In the genomic region with DNA sequence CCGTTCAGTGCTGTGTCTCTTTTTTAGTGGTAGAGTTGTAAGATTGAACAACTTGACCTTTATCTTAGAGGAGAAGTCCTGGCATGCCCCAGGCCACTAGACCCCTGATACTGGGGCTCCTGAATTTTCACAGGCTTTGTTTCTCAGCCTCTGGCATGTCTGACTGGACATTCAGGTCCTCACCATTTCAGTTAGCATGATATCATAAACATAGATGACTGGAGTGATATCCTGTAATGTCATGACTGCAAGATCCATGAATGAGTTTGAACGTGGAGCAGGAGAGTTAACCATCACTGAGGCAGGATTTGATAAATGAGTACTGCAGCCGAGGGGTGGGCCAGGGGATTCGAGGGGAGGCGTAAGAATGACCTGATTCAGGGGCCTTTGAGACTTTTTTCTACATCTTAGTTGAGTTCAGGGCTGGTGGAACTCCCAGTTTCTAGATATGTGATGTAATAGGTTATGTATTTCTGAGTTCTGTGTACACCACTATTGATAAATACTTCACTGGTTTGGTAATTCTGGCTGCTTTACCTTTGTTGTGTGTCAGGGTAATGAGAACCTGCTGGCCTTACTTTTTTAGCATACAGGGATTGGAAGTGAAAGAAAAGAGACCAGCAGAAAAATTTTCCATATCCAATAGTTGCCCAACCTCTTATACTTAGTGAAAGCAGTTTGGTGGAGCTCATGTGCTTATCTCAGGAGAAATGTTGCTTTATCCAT, we compare ENCODE assay signal across 16 cellular contexts.
"Had no signal": no experiment of that assay in that cellular context is flagged by ENCODE, and none has a peak within 500 bp of the region (broad histone marks: within the 10 kb centered on the region; RNA-seq: fewer than 3 reads in every experiment).

No MANE protein-coding gene starts in this region.

- H3K9me3 Mint-ChIP-seq: activated CD4-positive, alpha-beta T cell treated with anti-CD3 and anti-CD28 coated beads, Interleukin-2, amount 10 ng/mL, durations not matched to agents 24 days and 14 days; neural progenitor cell had no signal

- H3K4me3 Mint-ChIP-seq: activated CD4-positive, alpha-beta T cell treated with anti-CD3 and anti-CD28 coated beads, Interleukin-2, amount 10 ng/mL, durations not matched to agents 24 days and 14 days; activated CD8-positive, alpha-beta T cell treated with anti-CD3 and anti-CD28 coated beads, Interleukin-2, amount 10 ng/mL, durations not matched to agents 7 days and 5 days; neural progenitor cell had no signal

- H3K27me3 Mint-ChIP-seq: activated CD4-positive, alpha-beta T cell treated with anti-CD3 and anti-CD28 coated beads, Interleukin-2, amount 10 ng/mL, durations not matched to agents 24 days and 14 days had no signal

- H3K27ac Mint-ChIP-seq: activated CD4-positive, alpha-beta T cell treated with anti-CD3 and anti-CD28 coated beads, Interleukin-2, amount 10 ng/mL, durations not matched to agents 24 days and 14 days; activated CD8-positive, alpha-beta T cell treated with anti-CD3 and anti-CD28 coated beads, Interleukin-2, amount 10 ng/mL, durations not matched to agents 7 days and 5 days; neural progenitor cell had no signal

- ATAC-seq: activated CD8-positive, alpha-beta T cell treated with anti-CD3 and anti-CD28 coated beads, Interleukin-2, amount 10 ng/mL, durations not matched to agents 7 days and 5 days; lower lobe of right lung; stimulated activated naive CD8-positive, alpha-beta T cell treated with anti-CD3 and anti-CD28 coated beads, Interleukin-15, Interleukin-2, amounts not matched to agents 100 U/mL and 50 U/mL, for 24 hours had no signal

- DNase-seq: activated CD4-positive, alpha-beta T cell treated with anti-CD3 and anti-CD28 coated beads, Interleukin-2, amount 10 ng/mL, durations not matched to agents 24 days and 14 days; activated CD4-positive, CD25-positive, alpha-beta regulatory T cell; activated CD8-positive, alpha-beta memory T cell treated with anti-CD3 and anti-CD28 coated beads, Interleukin-2, amount 50 U/mL, for 4 hours; activated CD8-positive, alpha-beta T cell treated with anti-CD3 and anti-CD28 coated beads, Interleukin-2, amount 10 ng/mL, durations not matched to agents 7 days and 5 days; activated gamma-delta T cell treated with Interleukin-2 at 50 U/mL for 16 hours; dorsolateral prefrontal cortex; erythroblast; lower lobe of right lung; midbrain; stimulated activated CD4-positive, alpha-beta T cell treated with anti-CD3 and anti-CD28 coated beads, Interleukin-15, amount 100 ng/mL, for 24 hours; stimulated activated CD4-positive, alpha-beta T cell treated with anti-CD3 and anti-CD28 coated beads, Interleukin-4, amount 100 ng/mL, for 4 hours; stimulated activated CD8-positive, alpha-beta memory T cell treated with anti-CD3 and anti-CD28 coated beads, Interleukin-4, amount 100 ng/mL, for 48 hours; stimulated activated naive CD8-positive, alpha-beta T cell treated with anti-CD3 and anti-CD28 coated beads, Interleukin-15, Interleukin-2, amounts not matched to agents 100 U/mL and 50 U/mL, for 24 hours; SW 1271; upper lobe of left lung had no signal
